Comparison of ENCODE assay signal across 19 cellular contexts in the genomic region with DNA sequence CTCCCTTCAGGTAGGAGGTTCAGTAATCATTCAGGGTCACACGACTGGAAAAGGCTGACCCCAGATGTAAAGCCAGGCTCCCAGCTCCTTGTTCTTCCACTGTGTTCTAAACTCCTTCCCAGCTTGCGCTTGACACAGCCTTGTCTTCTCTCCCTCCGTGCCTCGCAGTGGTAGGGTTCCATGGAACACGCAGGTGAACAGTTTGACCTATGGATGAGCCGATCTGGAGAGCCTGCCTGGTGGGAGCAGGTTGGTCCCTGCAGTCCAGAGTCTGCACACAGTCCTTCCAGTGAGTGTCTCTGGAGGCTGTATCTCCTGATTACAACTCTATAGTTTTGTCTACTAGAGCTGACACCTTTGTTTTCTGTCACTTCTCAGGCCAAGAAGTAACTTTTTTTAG.
"Had no signal": no experiment of that assay in that cellular context is flagged by ENCODE, and none has a peak within 500 bp of the region (broad histone marks: within the 10 kb centered on the region; RNA-seq: fewer than 3 reads in every experiment).

No MANE protein-coding gene starts in this region.

- H3K27ac ChIP-seq: sigmoid colon, thoracic aorta, upper lobe of right lung had no signal

- H3K4me3 Mint-ChIP-seq: naive thymus-derived CD8-positive, alpha-beta T cell; stimulated activated naive B cell treated with anti-CD40 and anti-IgM and Interleukin-4, amounts not matched to agents 10 μg/mL and 1 μg/mL and 100 μg/mL, for 72 hours; T-cell had no signal

- H3K36me3 Mint-ChIP-seq: stimulated activated naive B cell treated with anti-CD40 and anti-IgM and Interleukin-4, amounts not matched to agents 10 μg/mL and 1 μg/mL and 100 μg/mL, for 72 hours had no signal

- H3K36me3 ChIP-seq: sigmoid colon, thoracic aorta, upper lobe of right lung had no signal

- H3K4me1 ChIP-seq: sigmoid colon had no signal

- H3K9me3 ChIP-seq: sigmoid colon, thoracic aorta, upper lobe of right lung had no signal

- H3K27me3 Mint-ChIP-seq: naive thymus-derived CD8-positive, alpha-beta T cell; stimulated activated naive B cell treated with anti-CD40 and anti-IgM and Interleukin-4, amounts not matched to agents 10 μg/mL and 1 μg/mL and 100 μg/mL, for 72 hours; T-cell had no signal

- H3K4me3 ChIP-seq: sigmoid colon, thoracic aorta, upper lobe of right lung had no signal

- H3K27me3 ChIP-seq: sigmoid colon, upper lobe of right lung had no signal

- ATAC-seq: activated naive CD4-positive, alpha-beta T cell treated with anti-CD3 and anti-CD28 coated beads, Interleukin-2, amount 50 U/mL, for 72 hours; left ventricle myocardium superior; naive thymus-derived CD8-positive, alpha-beta T cell; stimulated activated naive B cell treated with anti-CD40 and anti-IgM and Interleukin-4, amounts not matched to agents 10 μg/mL and 1 μg/mL and 100 μg/mL, for 72 hours; T-cell; upper lobe of right lung had no signal

- DNase-seq: activated CD4-positive, alpha-beta T cell treated with anti-CD3 and anti-CD28 coated beads, Interleukin-2, amount 50 U/mL, for 1 hour; activated CD4-positive, CD25-positive, alpha-beta regulatory T cell treated with anti-CD3 and anti-CD28 coated beads, Interleukin-2, amount 50 U/mL, for 72 hours; activated CD8-positive, alpha-beta memory T cell treated with anti-CD3 and anti-CD28 coated beads, Interleukin-2, amount 50 U/mL, for 4 hours; activated gamma-delta T cell; activated T-cell treated with anti-CD3 and anti-CD28 coated beads, Interleukin-2, amount 50 U/mL, for 48 hours; amygdala; erythroblast; left ventricle myocardium superior; naive thymus-derived CD8-positive, alpha-beta T cell; occipital lobe; posterior cingulate gyrus; sigmoid colon; stimulated activated CD4-positive, alpha-beta T cell treated with anti-CD3 and anti-CD28 coated beads, Interleukin-4, amount 100 ng/mL, for 4 hours; stimulated activated naive B cell treated with anti-CD40 and anti-IgM and Interleukin-4, amounts not matched to agents 10 μg/mL and 1 μg/mL and 100 μg/mL, for 72 hours; T-cell; T-helper 9 cell; upper lobe of right lung had no signal

- H3K9me3 Mint-ChIP-seq: activated naive CD4-positive, alpha-beta T cell treated with anti-CD3 and anti-CD28 coated beads, Interleukin-2, amount 50 U/mL, for 72 hours; naive thymus-derived CD8-positive, alpha-beta T cell; stimulated activated naive B cell treated with anti-CD40 and anti-IgM and Interleukin-4, amounts not matched to agents 10 μg/mL and 1 μg/mL and 100 μg/mL, for 72 hours; T-cell had no signal

- H3K27ac Mint-ChIP-seq: activated naive CD4-positive, alpha-beta T cell treated with anti-CD3 and anti-CD28 coated beads, Interleukin-2, amount 50 U/mL, for 72 hours; stimulated activated naive B cell treated with anti-CD40 and anti-IgM and Interleukin-4, amounts not matched to agents 10 μg/mL and 1 μg/mL and 100 μg/mL, for 72 hours; T-cell had no signal
